ENCODE assay signal across 9 cellular contexts in the genomic region with DNA sequence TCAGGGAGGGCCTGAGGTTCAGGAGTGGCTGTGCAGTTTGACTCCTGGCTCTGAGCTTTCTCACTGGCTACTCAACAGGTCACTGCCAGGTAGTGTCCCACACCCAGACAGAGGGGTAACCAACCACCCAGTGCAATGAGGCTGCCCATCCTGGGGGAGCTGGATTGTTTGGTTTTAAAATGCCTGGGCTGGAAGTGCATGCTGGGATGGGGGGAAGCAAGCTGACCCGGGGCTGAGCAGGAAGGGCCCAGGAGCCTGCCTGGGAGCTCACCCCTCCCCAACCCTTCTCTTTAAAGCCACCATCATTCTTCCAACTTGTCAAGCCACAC. TPM values are rescaled to one million over a fixed set of nuclear protein-coding genes. Genes with fewer than 3 reads are reported as not detected.
A peak's percentile ranks its signal among the peaks of the same experiment; 100 is the strongest.
DNase-seq lines count a peak whose midpoint lies in the region; ATAC-seq, FAIRE-seq and TF ChIP-seq lines count a peak whose summit lies in the region.
"Had no signal": no experiment of that assay in that cellular context is flagged by ENCODE, and none has a peak within 500 bp of the region (broad histone marks: within the 10 kb centered on the region; RNA-seq: fewer than 3 reads in every experiment).

No MANE protein-coding gene starts in this region.

- H3K9ac ChIP-seq in kidney (ENCODE audit: low read length in 2 of 2) = peak overlapping the region; percentile 34 to 41

- no peaks in the 10 kb centered on the region for H3K27me3 Mint-ChIP-seq in activated T-cell treated with anti-CD3 and anti-CD28 coated beads, Interleukin-2, amount 50 U/mL, for 72 hours (ENCODE audit: low read depth)
- H3K27me3 Mint-ChIP-seq in WTC11 (ENCODE audit: low read depth) = no peaks in the 10 kb centered on the region; the same call in none of the 2 replicates

- peak overlapping the region; percentile 80 to 82 for H3K4me3 ChIP-seq in kidney (ENCODE audit: low read length in 2 of 2)
- peak overlapping the region in 3 of 4 donors; percentile 49 to 68 (median 58) for H3K4me3 ChIP-seq in upper lobe of left lung

- H3K27ac Mint-ChIP-seq in activated T-cell treated with anti-CD3 and anti-CD28 coated beads, Interleukin-2, amount 50 U/mL, for 72 hours = peak overlapping the region; percentile 54
- H3K27ac Mint-ChIP-seq in WTC11 = 0 out of 2 replicates have a peak overlapping the region, but pooled peaks have one; percentile 32

- intact Hi-C loops in kidney (cut with DNase I) = no loop called here

- no peak for TF ChIP-seq EP300 in upper lobe of left lung (IDR thresholded peaks at IDR 0.05)

- CTCF ChIA-PET in WTC11 (lab: Charles Lee) = interaction anchor here (1.2 to 4.2 kb wide), 15 partner anchors 8 to 538 kb away, joined by 3 to 56 read pairs (median 19); partner anchors contain the start of genes ABHD12B and NIN

- no peak for TF ChIP-seq CTCF in WTC11 (IDR thresholded peaks at IDR 0.05)
- TF ChIP-seq CTCF in kidney (IDR thresholded peaks at IDR 0.05; ENCODE audit: borderline replicate concordance, extremely low read depth, insufficient read depth) = no peak
- TF ChIP-seq CTCF in upper lobe of left lung (IDR thresholded peaks at IDR 0.05) = no peak

- 33% methylated on average over 1 of the region's 1 CpG; no CpG with 5 or more reads in 1 of the 2 donors for WGBS in upper lobe of left lung, 2 donors

- no peaks in the 10 kb centered on the region for H3K36me3 Mint-ChIP-seq in activated T-cell treated with anti-CD3 and anti-CD28 coated beads, Interleukin-2, amount 50 U/mL, for 72 hours (ENCODE audit: insufficient read depth in 2 of 2)
- no peaks in the 10 kb centered on the region for H3K36me3 Mint-ChIP-seq in WTC11

- no peaks in the 10 kb centered on the region for H3K9me3 Mint-ChIP-seq in activated T-cell treated with anti-CD3 and anti-CD28 coated beads, Interleukin-2, amount 50 U/mL, for 72 hours
- no peaks in the 10 kb centered on the region for H3K9me3 Mint-ChIP-seq in WTC11

- H3K36me3 ChIP-seq in kidney (ENCODE audit: control insufficient read depth in 1 of 2, insufficient read depth in 2 of 2, low read length in 2 of 2) = no peaks in the 10 kb centered on the region
- H3K36me3 ChIP-seq in upper lobe of left lung = no peaks in the 10 kb centered on the region

- H3K27me3 ChIP-seq in upper lobe of left lung = no peaks in the 10 kb centered on the region

- H3K27ac ChIP-seq in kidney (ENCODE audit: low read depth in 2 of 2, low read length in 2 of 2) = peak overlapping the region in 1 of 2 donors; percentile 12
- H3K27ac ChIP-seq in upper lobe of left lung = peak overlapping the region in 2 of 4 donors; percentile 42 to 81

- POLR2A ChIA-PET in WTC11 (lab: Charles Lee) = no interaction called here

- TF ChIP-seq POLR2A in upper lobe of left lung (IDR thresholded peaks at IDR 0.05) = no peak

- H3K9me3 ChIP-seq in kidney (ENCODE audit: control insufficient read depth in 1 of 2, low read length in 2 of 2) (no peaks in the 10 kb centered on the region), upper lobe of left lung (no peaks in the 10 kb centered on the region)

- DNase-seq in activated T-cell treated with anti-CD3 and anti-CD28 coated beads, Interleukin-2, amount 50 U/mL, for 72 hours = no peak
- DNase-seq in activated T-cell treated with anti-CD3 and anti-CD28 coated beads for 4 hours (no peak), WTC11 (ENCODE audit: low spot score) (no peak), kidney (no peak), upper lobe of left lung (no peak), RKO (ENCODE audit: low spot score) (no peak), HTR-8/SVneo (ENCODE audit: insufficient read length, low spot score) (no peak), HuH-7 (ENCODE audit: low spot score) (no peak)

- H3K4me1 ChIP-seq in kidney (ENCODE audit: control insufficient read depth in 1 of 2, insufficient read depth in 1 of 2, low read depth in 1 of 2, low read length in 2 of 2) (peaks cover 0 to 5% of the 10 kb centered on the region in 2 donors), upper lobe of left lung (peaks cover 0 to 11% (median 6%) of the 10 kb centered on the region in 4 donors)

- no peak for ATAC-seq in activated T-cell treated with anti-CD3 and anti-CD28 coated beads, Interleukin-2, amount 50 U/mL, for 72 hours (replicated peaks in 1 of 2)
- ATAC-seq in WTC11 = peak; percentile 29
- ATAC-seq in upper lobe of left lung (ENCODE audit: low FRiP score in 2 of 2) = no peak

- peak overlapping the region; percentile 87 to 92 for H3K4me3 Mint-ChIP-seq in activated T-cell treated with anti-CD3 and anti-CD28 coated beads, Interleukin-2, amount 50 U/mL, for 72 hours
- H3K4me3 Mint-ChIP-seq in WTC11 = no peak overlapping the region

- FAIRE-seq in kidney (lab: Jason Lieb, UNC) (no peak), HTR-8/SVneo (lab: Jason Lieb, UNC) (no peak)

- peaks cover 16% of the 10 kb centered on the region for H3K4me1 Mint-ChIP-seq in activated T-cell treated with anti-CD3 and anti-CD28 coated beads, Interleukin-2, amount 50 U/mL, for 72 hours (ENCODE audit: low read depth)
- H3K4me1 Mint-ChIP-seq in WTC11 = peaks cover 46% of the 10 kb centered on the region

TF ChIP-seq in WTC11, 78 proteins besides CTCF, POLR2A, EP300 and RAD21:
- TF ChIP-seq TEAD1 (CRISPR knock-in tag; IDR thresholded peaks at IDR 0.05) = no peak

RNA-seq across cellular contexts. Expression of gene ABHD12B, which starts 12.6 kb away (rescaled TPM):
- not detected for total RNA-seq in activated T-cell treated with anti-CD3 and anti-CD28 coated beads, Interleukin-2, amount 50 U/mL, for 72 hours
- total RNA-seq in WTC11 (2021) (145 to 156 TPM (median 146 TPM) in 3 replicates), kidney (not detected), upper lobe of left lung (1 to 10 TPM in 1 of 6 donors, under 1 TPM in 2, not detected in 3; 0.26 to 7.6 (median 0.44) TPM)
- 0.88 TPM for polyA plus RNA-seq in kidney (ENCODE audit: insufficient read depth, low read depth, low replicate concordance)
- total RNA-seq: M059J had no signal

RNA-seq across cellular contexts. Expression of gene NIN, which starts 28.3 kb away (rescaled TPM):
- total RNA-seq in activated T-cell treated with anti-CD3 and anti-CD28 coated beads, Interleukin-2, amount 50 U/mL, for 72 hours = 10 to 100 TPM; 46.1 to 60.0 TPM
- 23.8 to 28.8 TPM (median 26.3 TPM) in 3 replicates for total RNA-seq in WTC11 (2021)
- 40.0 TPM for total RNA-seq in kidney
- 3.6 TPM for polyA plus RNA-seq in kidney (ENCODE audit: insufficient read depth, low read depth, low replicate concordance)
- 10 to 100 TPM; 24.8 to 50.3 (median 42.2) TPM for total RNA-seq in upper lobe of left lung

Comparison
In these comparisons a context has a peak if more than half of its experiments do, and no peak if none do; other contexts are left out.
1. RNA of gene ABHD12B, which starts 12.6 kb away (total RNA-seq): 145 to 156 TPM in WTC11; 0.26 to 7.6 TPM in upper lobe of left lung, not detected in kidney (single experiment) and not detected in activated T-cell treated with anti-CD3 and anti-CD28 coated beads, Interleukin-2, amount 50 U/mL, for 72 hours; every median in the first group is over 10 times any median in the second.